19 cellular contexts compared by ENCODE assay signal in genomic region chr2:181376442-181376841, GRCh38.
"Had no signal": no experiment of that assay in that cellular context is flagged by ENCODE, and none has a peak within 500 bp of the region (broad histone marks: within the 10 kb centered on the region; RNA-seq: fewer than 3 reads in every experiment).

No MANE protein-coding gene starts in this region.

- H3K27me3 Mint-ChIP-seq: activated CD8-positive, alpha-beta T cell treated with anti-CD3 and anti-CD28 coated beads for 36 hours; activated naive CD8-positive, alpha-beta T cell treated with anti-CD3 and anti-CD28 coated beads, Interleukin-2, amount 50 U/mL, for 24 hours; stimulated activated naive CD8-positive, alpha-beta T cell treated with anti-CD3 and anti-CD28 coated beads, Interleukin-15, Interleukin-2, amounts not matched to agents 100 ng/mL and 50 ng/mL, for 24 hours had no signal

- H3K4me3 ChIP-seq: cardiac muscle cell, heart right ventricle, pancreas, testis had no signal

- H3K27me3 ChIP-seq: cardiac muscle cell, heart right ventricle, pancreas, testis had no signal

- H3K36me3 ChIP-seq: cardiac muscle cell, heart right ventricle, pancreas, WERI-Rb-1 had no signal

- H3K9me3 ChIP-seq: heart right ventricle, pancreas, testis had no signal

- H3K4me3 Mint-ChIP-seq: activated CD8-positive, alpha-beta T cell treated with anti-CD3 and anti-CD28 coated beads for 36 hours; activated naive CD8-positive, alpha-beta T cell treated with anti-CD3 and anti-CD28 coated beads, Interleukin-2, amount 50 U/mL, for 24 hours; activated T-helper 1 cell treated with anti-CD3 and anti-CD28 coated beads, Interleukin-12 subunit alpha, Interleukin-12 subunit beta, Interleukin-2, Interleukin-4 antibody, amounts not matched to agents 30 ng/mL and 10 ng/mL and 1 ng/mL, durations not matched to agents 14 hours and 24 hours and 36 hours; neural crest cell; stimulated activated naive CD8-positive, alpha-beta T cell treated with anti-CD3 and anti-CD28 coated beads, Interleukin-15, Interleukin-2, amounts not matched to agents 100 ng/mL and 50 ng/mL, for 24 hours had no signal

- H3K9me3 Mint-ChIP-seq: activated CD8-positive, alpha-beta T cell treated with anti-CD3 and anti-CD28 coated beads for 36 hours; activated naive CD8-positive, alpha-beta T cell treated with anti-CD3 and anti-CD28 coated beads, Interleukin-2, amount 50 U/mL, for 24 hours; activated T-helper 1 cell treated with anti-CD3 and anti-CD28 coated beads, Interleukin-12 subunit alpha, Interleukin-12 subunit beta, Interleukin-2, Interleukin-4 antibody, amounts not matched to agents 30 ng/mL and 10 ng/mL and 1 ng/mL, durations not matched to agents 14 hours and 24 hours and 36 hours; neural crest cell; stimulated activated naive CD8-positive, alpha-beta T cell treated with anti-CD3 and anti-CD28 coated beads, Interleukin-15, Interleukin-2, amounts not matched to agents 100 ng/mL and 50 ng/mL, for 24 hours had no signal

- H3K4me1 ChIP-seq: pancreas, testis had no signal

- DNase-seq: activated CD4-positive, alpha-beta T cell treated with anti-CD3 and anti-CD28 coated beads for 4 hours; activated CD8-positive, alpha-beta memory T cell treated with anti-CD3 and anti-CD28 coated beads, Interleukin-2, amount 50 U/mL, for 4 hours; activated CD8-positive, alpha-beta T cell treated with anti-CD3 and anti-CD28 coated beads for 36 hours; activated naive CD4-positive, alpha-beta T cell; activated naive CD8-positive, alpha-beta T cell treated with anti-CD3 and anti-CD28 coated beads, Interleukin-2, amount 50 U/mL, for 24 hours; effector CD4-positive, alpha-beta T cell; heart right ventricle; mesendoderm; pancreas; stimulated activated CD4-positive, alpha-beta T cell treated with anti-CD3 and anti-CD28 coated beads, Interleukin-4, amount 100 ng/mL, for 1 hour; stimulated activated CD8-positive, alpha-beta memory T cell treated with anti-CD3 and anti-CD28 coated beads, Interleukin-4, amount 100 ng/mL, for 48 hours; T1000; testis; WERI-Rb-1 had no signal

- H3K27ac Mint-ChIP-seq: activated CD8-positive, alpha-beta T cell treated with anti-CD3 and anti-CD28 coated beads for 36 hours; activated naive CD8-positive, alpha-beta T cell treated with anti-CD3 and anti-CD28 coated beads, Interleukin-2, amount 50 U/mL, for 24 hours; activated T-helper 1 cell treated with anti-CD3 and anti-CD28 coated beads, Interleukin-12 subunit alpha, Interleukin-12 subunit beta, Interleukin-2, Interleukin-4 antibody, amounts not matched to agents 30 ng/mL and 10 ng/mL and 1 ng/mL, durations not matched to agents 14 hours and 24 hours and 36 hours; stimulated activated naive CD8-positive, alpha-beta T cell treated with anti-CD3 and anti-CD28 coated beads, Interleukin-15, Interleukin-2, amounts not matched to agents 100 ng/mL and 50 ng/mL, for 24 hours had no signal

- ATAC-seq: activated CD8-positive, alpha-beta T cell treated with anti-CD3 and anti-CD28 coated beads for 36 hours; activated naive CD8-positive, alpha-beta T cell treated with anti-CD3 and anti-CD28 coated beads, Interleukin-2, amount 50 U/mL, for 24 hours; heart right ventricle; left lobe of liver; pancreas had no signal
